In genomic region chr12:124046206-124046740, GRCh38 we compare ENCODE assay signal across 18 cellular contexts.
DNase-seq lines count a peak whose midpoint lies in the region; ATAC-seq and TF ChIP-seq lines count a peak whose summit lies in the region.
"Had no signal": no experiment of that assay in that cellular context is flagged by ENCODE, and none has a peak within 500 bp of the region (broad histone marks: within the 10 kb centered on the region; RNA-seq: fewer than 3 reads in every experiment).

No MANE protein-coding gene starts in this region.

- H3K9me3 ChIP-seq in adrenal gland (replicated peaks in 1 of 3) (peaks cover 0 to 7% (median 0%) of the 10 kb centered on the region in 3 donors), upper lobe of right lung (no peaks in the 10 kb centered on the region)

- H3K36me3 Mint-ChIP-seq in mesothelial cell of epicardium (peaks cover 29% of the 10 kb centered on the region), CD14-positive monocyte (no peaks in the 10 kb centered on the region)

- ATAC-seq in upper lobe of right lung, result peak; percentile 39
- ATAC-seq: Panc1 had no signal

- H3K27ac Mint-ChIP-seq in mesothelial cell of epicardium (peak overlapping the region; percentile 20), CD14-positive monocyte (no peak overlapping the region)

- H3K4me1 Mint-ChIP-seq in mesothelial cell of epicardium, result peaks cover 29% of the 10 kb centered on the region
- no peaks in the 10 kb centered on the region for H3K4me1 Mint-ChIP-seq in CD14-positive monocyte
- H3K4me1 Mint-ChIP-seq: CD4-positive, CD25-positive, alpha-beta regulatory T cell had no signal

- TF ChIP-seq CTCF in adrenal gland (IDR thresholded peaks at IDR 0.05) (no peak), epithelial cell of esophagus (IDR thresholded peaks at IDR 0.05; ENCODE audit: insufficient read depth, low read depth, low read length, missing control alignments) (no peak), mesothelial cell of epicardium (IDR thresholded peaks at IDR 0.05; ENCODE audit: unreplicated experiment) (no peak), upper lobe of right lung (IDR thresholded peaks at IDR 0.05) (no peak), CD14-positive monocyte (IDR thresholded peaks at IDR 0.05) (no peak)

- DNase-seq in adrenal gland (peak in 4 of 7 donors; percentile 50 to 78 (median 58)), epithelial cell of esophagus (ENCODE audit: low read depth) (peak; percentile 81), mesothelial cell of epicardium (ENCODE audit: low spot score in 2 of 2, unreplicated experiment in 2 of 2) (no peak), upper lobe of right lung (no peak), CD14-positive monocyte (ENCODE audit: low spot score) (no peak), NCI-H128 (lab: John Stamatoyannopoulos, UW; ENCODE audit: unreplicated experiment) (no peak)
- DNase-seq in stimulated activated CD4-positive, alpha-beta T cell treated with anti-CD3 and anti-CD28 coated beads, Interleukin-4, amount 100 ng/mL, for 24 hours, result no peak
- DNase-seq: ACHN; CD4-positive, CD25-positive, alpha-beta regulatory T cell; IMR-90; Karpas-422; NCI-H1105 treated with DMSO at 0.1 percent for 48 hours; NCI-H187; NCI-H226; NCI-H524 treated with DMSO at 0.1 percent for 48 hours; Right ventricle myocardium superior had no signal

- H3K27ac ChIP-seq in adrenal gland (peak overlapping the region in 2 of 5 donors; percentile 11 to 14), upper lobe of right lung (no peak overlapping the region)

- H3K27me3 ChIP-seq in adrenal gland (no peaks in the 10 kb centered on the region), upper lobe of right lung (no peaks in the 10 kb centered on the region)

- WGBS in adrenal gland, 4 donors, result 38 to 57% (median 48%) methylated on average over 2 of the region's 2 CpGs

- H3K4me3 Mint-ChIP-seq in mesothelial cell of epicardium, result no peak overlapping the region
- no peak overlapping the region for H3K4me3 Mint-ChIP-seq in CD14-positive monocyte
- H3K4me3 Mint-ChIP-seq: CD4-positive, CD25-positive, alpha-beta regulatory T cell had no signal

- intact Hi-C loops in adrenal gland (cut with DNase I) (no loop called here), upper lobe of right lung (cut with DNase I) (loop anchor here (5.0 to 10.0 kb wide), 2 partner anchors 279 to 726 kb away; no protein-coding TSS in a partner anchor), CD14-positive monocyte (cut with micrococcal nuclease) (loop anchor here in 1 of 2 donors (10.0 kb wide), 1 partner anchor 739 kb away; no protein-coding TSS in a partner anchor)

- H3K4me1 ChIP-seq in adrenal gland (replicated peaks in 1 of 2) (peaks cover 6 to 18% of the 10 kb centered on the region in 2 donors), upper lobe of right lung (no peaks in the 10 kb centered on the region)
- H3K4me1 ChIP-seq: HAP-1 had no signal

- H3K36me3 ChIP-seq in adrenal gland (replicated peaks in 1 of 2) (no peaks in the 10 kb centered on the region), upper lobe of right lung (no peaks in the 10 kb centered on the region)
- H3K36me3 ChIP-seq: HAP-1 had no signal

- H3K27me3 Mint-ChIP-seq in mesothelial cell of epicardium (ENCODE audit: low read depth), result no peaks in the 10 kb centered on the region
- H3K27me3 Mint-ChIP-seq in CD14-positive monocyte (ENCODE audit: low read depth in 3 of 3), result peaks cover 0 to 4% (median 0%) of the 10 kb centered on the region in 3 donors

- H3K4me3 ChIP-seq in adrenal gland (no peak overlapping the region), epithelial cell of esophagus (ENCODE audit: low read length) (no peak overlapping the region), upper lobe of right lung (no peak overlapping the region)
- H3K4me3 ChIP-seq: HAP-1 had no signal

- peaks cover 29% of the 10 kb centered on the region for H3K9me3 Mint-ChIP-seq in mesothelial cell of epicardium
- H3K9me3 Mint-ChIP-seq in CD14-positive monocyte, result peaks cover 16 to 26% (median 22%) of the 10 kb centered on the region in 7 donors

- TF ChIP-seq POLR2A in adrenal gland (IDR thresholded peaks at IDR 0.05), result no peak

Comparison
In these comparisons a context has a peak if more than half of its experiments do, and no peak if none do; other contexts are left out.
1. DNase-seq: peak in adrenal gland (4 of 7) and epithelial cell of esophagus (single experiment); none in mesothelial cell of epicardium (0 of 2), upper lobe of right lung (single experiment), CD14-positive monocyte (single experiment), NCI-H128 (single experiment) and stimulated activated CD4-positive, alpha-beta T cell treated with anti-CD3 and anti-CD28 coated beads, Interleukin-4, amount 100 ng/mL, for 24 hours (single experiment).